8 cellular contexts compared by ENCODE assay signal in the genomic region with DNA sequence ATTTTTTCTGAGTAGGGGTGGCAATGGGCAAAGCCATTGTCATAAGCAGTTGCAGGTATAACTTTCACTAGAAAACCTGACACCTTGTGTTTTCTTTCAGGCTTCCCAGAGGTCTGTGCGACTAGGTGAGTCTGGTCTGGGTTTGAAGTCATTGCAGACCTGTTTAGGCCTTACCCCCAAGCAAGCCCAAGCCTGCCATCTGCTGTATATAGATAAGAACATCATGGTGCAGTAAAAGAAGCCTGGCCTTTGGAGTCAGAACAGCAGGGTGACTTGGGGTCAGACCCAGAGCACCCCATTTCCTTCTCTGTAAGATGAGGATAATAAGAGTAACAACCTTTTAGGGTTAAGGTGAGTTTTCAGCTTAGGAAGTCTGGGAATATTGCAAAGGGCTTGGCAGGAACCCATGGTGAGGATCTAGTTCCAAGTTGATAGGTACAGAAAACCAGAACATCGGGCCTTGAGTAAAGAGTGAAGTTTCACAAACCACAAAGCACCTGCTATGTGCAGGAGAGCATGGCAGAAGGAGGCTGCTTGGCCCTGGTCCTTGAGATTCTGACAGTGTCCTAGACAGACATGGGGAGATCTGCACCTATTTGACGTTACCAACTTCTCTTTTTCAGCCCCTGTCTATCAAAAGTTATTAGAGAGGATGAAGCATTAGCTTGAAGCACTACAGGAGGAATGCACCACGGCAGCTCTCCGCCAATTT. TPM values are rescaled to one million over a fixed set of nuclear protein-coding genes. Genes with fewer than 3 reads are reported as not detected.
A peak's percentile ranks its signal among the peaks of the same experiment; 100 is the strongest.
DNase-seq lines count a peak whose midpoint lies in the region; ATAC-seq, FAIRE-seq and TF ChIP-seq lines count a peak whose summit lies in the region.

No MANE protein-coding gene starts in this region.

- H3K4me1 Mint-ChIP-seq in Caco-2 (ENCODE audit: low read depth, unreplicated experiment), result peaks cover 44% of the 10 kb centered on the region
- no peaks in the 10 kb centered on the region for H3K4me1 Mint-ChIP-seq in CD4-positive, alpha-beta T cell (ENCODE audit: low read depth)

- POLR2A ChIA-PET in Caco-2 (lab: Charles Lee) (no interaction called here), endothelial cell of umbilical vein (lab: Charles Lee) (no interaction called here)
- POLR2A ChIA-PET in CD4-positive, alpha-beta T cell (lab: Charles Lee), result no interaction called here

- H4K20me1 ChIP-seq in OCI-LY1 (ENCODE audit: insufficient read depth, low read length) (no peaks in the 10 kb centered on the region), endothelial cell of umbilical vein (replicated peaks; ENCODE audit: control insufficient read depth, extremely low read depth, insufficient read depth, low read length) (no peaks in the 10 kb centered on the region)

- intact Hi-C loops in Caco-2 (cut with micrococcal nuclease; ENCODE audit: unreplicated experiment), result loop anchor here (1.0 kb wide), 2 partner anchors 117 to 175 kb away; no protein-coding TSS in a partner anchor
- intact Hi-C loops in endothelial cell of umbilical vein (cut with micrococcal nuclease), result loop anchor here (1.0 kb wide), 4 partner anchors 20 to 175 kb away; no protein-coding TSS in a partner anchor
- intact Hi-C loops in CD4-positive, alpha-beta T cell (cut with DNase I, micrococcal nuclease), result loop anchor here (1.0 to 5.0 kb wide), 3 partner anchors 115 to 175 kb away; no protein-coding TSS in a partner anchor

- H3K36me3 Mint-ChIP-seq in Caco-2 (ENCODE audit: insufficient read depth, unreplicated experiment), result peaks cover 29% of the 10 kb centered on the region
- H3K36me3 Mint-ChIP-seq in CD4-positive, alpha-beta T cell (ENCODE audit: low read depth), result no peaks in the 10 kb centered on the region

- no peaks in the 10 kb centered on the region for H3F3A ChIP-seq in OCI-LY1 (ENCODE audit: insufficient read depth, low read length)

- BruUV-seq in Caco-2 (replicated peaks; lab: Mats Ljungman, UMichigan), result no TSS peak
- BruUV-seq in endothelial cell of umbilical vein (replicated peaks; lab: Mats Ljungman, UMichigan), result no TSS peak

- no peak overlapping the region for H3K4me3 Mint-ChIP-seq in Caco-2 (ENCODE audit: unreplicated experiment)
- H3K4me3 Mint-ChIP-seq in CD4-positive, alpha-beta T cell, result no peak overlapping the region

- CTCF ChIA-PET in Caco-2 (lab: Charles Lee) (interaction anchor here (0.8 to 2.2 kb wide), 3 partner anchors 9 to 34 kb away, joined by 3 to 7 read pairs (median 3); a partner anchor contains a TSS), endothelial cell of umbilical vein (lab: Charles Lee) (interaction anchor here (0.9 to 7.9 kb wide), 11 partner anchors 17 to 174 kb away, joined by 3 to 99 read pairs (median 4); no protein-coding TSS in a partner anchor)
- CTCF ChIA-PET in CD4-positive, alpha-beta T cell (lab: Charles Lee), result no interaction called here

- H3K4me2 ChIP-seq in OCI-LY1 (ENCODE audit: low read length) (no peak overlapping the region), endothelial cell of umbilical vein (ENCODE audit: insufficient read depth, low read length) (no peak overlapping the region)

- H3K9me2 ChIP-seq in OCI-LY1 (ENCODE audit: low read depth, low read length), result no peaks in the 10 kb centered on the region

- H3K79me2 ChIP-seq in OCI-LY1 (ENCODE audit: insufficient read depth, low read length) (no peaks in the 10 kb centered on the region), endothelial cell of umbilical vein (ENCODE audit: control insufficient read depth, insufficient read depth, low read length) (no peaks in the 10 kb centered on the region)

- H3K9me3 ChIP-seq in Caco-2 (no peaks in the 10 kb centered on the region), OCI-LY1 (ENCODE audit: low read length) (no peaks in the 10 kb centered on the region), endothelial cell of umbilical vein (replicated peaks; ENCODE audit: control insufficient read depth, insufficient read depth, low read length) (no peaks in the 10 kb centered on the region)
- no peaks in the 10 kb centered on the region for H3K9me3 ChIP-seq in CD4-positive, alpha-beta T cell (ENCODE audit: control insufficient read depth, low read length)

- H3K27ac ChIP-seq in OCI-LY1 (ENCODE audit: low read depth, low read length, poor library complexity, severe bottlenecking) (no peak overlapping the region), endothelial cell of umbilical vein (ENCODE audit: insufficient read depth, low read depth, low read length) (no peak overlapping the region)
- H3K27ac ChIP-seq in CD4-positive, alpha-beta T cell (ENCODE audit: low read depth, low read length), result no peak overlapping the region

- H3K9me3 Mint-ChIP-seq in Caco-2 (ENCODE audit: unreplicated experiment), result no peaks in the 10 kb centered on the region
- H3K9me3 Mint-ChIP-seq in CD4-positive, alpha-beta T cell, result no peaks in the 10 kb centered on the region

- DNase-seq in Caco-2 (peak; percentile 68 to 69), GM18507 (ENCODE audit: extremely low spot score, insufficient read length, low read depth) (no peak), endothelial cell of umbilical vein (ENCODE audit: low read depth, low spot score) (peak; percentile 40), pulmonary artery endothelial cell (ENCODE audit: low read depth, low spot score) (peak; percentile 26), NCI-H2081 treated with DMSO at 0.1 percent for 48 hours (lab: John Stamatoyannopoulos, UW) (no peak)
- no peak for DNase-seq in CD4-positive, alpha-beta T cell

- FAIRE-seq in GM18507 (lab: Jason Lieb, UNC), result peak; percentile 74
- FAIRE-seq in endothelial cell of umbilical vein (lab: Jason Lieb, UNC), result peak; percentile 73

- H3K4me1 ChIP-seq in Caco-2 (peaks cover 30% of the 10 kb centered on the region), OCI-LY1 (ENCODE audit: insufficient read depth, low read length, severe bottlenecking) (no peaks in the 10 kb centered on the region), endothelial cell of umbilical vein (ENCODE audit: control insufficient read depth, extremely low read depth, insufficient read depth, low read length) (peaks cover 14% of the 10 kb centered on the region)

- no peaks in the 10 kb centered on the region for H3K9me1 ChIP-seq in endothelial cell of umbilical vein (replicated peaks; ENCODE audit: control insufficient read depth, extremely low read depth, insufficient read depth, low read length)

- TF ChIP-seq POLR2A in endothelial cell of umbilical vein (IDR thresholded peaks at IDR 0.05; ENCODE audit: low read depth, low read length), result no peak

- ATAC-seq in HG03095 (IDR thresholded peaks at IDR 0.05; ENCODE audit: unreplicated experiment), result peak; percentile 64
- ATAC-seq in CD4-positive, alpha-beta T cell (ENCODE audit: poor library complexity), result no peak

- H3K9ac ChIP-seq in OCI-LY1 (ENCODE audit: low read length) (no peak overlapping the region), endothelial cell of umbilical vein (replicated peaks; ENCODE audit: extremely low read depth, insufficient read depth, low read length) (no peak overlapping the region)

- H3K36me3 ChIP-seq in Caco-2 (ENCODE audit: control insufficient read depth, insufficient read depth, low read length) (no peaks in the 10 kb centered on the region), OCI-LY1 (ENCODE audit: insufficient read depth, low read length) (no peaks in the 10 kb centered on the region), endothelial cell of umbilical vein (ENCODE audit: control insufficient read depth in 2 of 2, extremely low read depth in 1 of 2, insufficient read depth in 2 of 2, low read length in 2 of 2) (no peaks in the 10 kb centered on the region)

- H2AFZ ChIP-seq in OCI-LY1 (ENCODE audit: low read length) (no peak overlapping the region), endothelial cell of umbilical vein (ENCODE audit: low read depth, low read length) (no peak overlapping the region)

- H3K27me3 ChIP-seq in Caco-2 (replicated peaks; ENCODE audit: control insufficient read depth, insufficient read depth, low read length) (no peaks in the 10 kb centered on the region), OCI-LY1 (ENCODE audit: insufficient read depth, low read length) (no peaks in the 10 kb centered on the region), endothelial cell of umbilical vein (ENCODE audit: control insufficient read depth in 2 of 2, insufficient read depth in 2 of 2, low read length in 2 of 2) (no peaks in the 10 kb centered on the region)
- H3K27me3 ChIP-seq in CD4-positive, alpha-beta T cell (ENCODE audit: control insufficient read depth, insufficient read depth, low read length), result no peaks in the 10 kb centered on the region

- dilution Hi-C loops in endothelial cell of umbilical vein (cut with MboI; ENCODE audit: extremely low pct_ligation_motif_present, low sequenced_read_pairs), result no loop called here

- TF ChIP-seq CTCF in Caco-2 (IDR thresholded peaks at IDR 0.05; ENCODE audit: insufficient read depth in 1 of 2, low read depth in 1 of 2, low read length in 1 of 2, severe bottlenecking in 1 of 2, unreplicated experiment in 1 of 2), result peak; percentile 53 to 56
- TF ChIP-seq CTCF in OCI-LY1 (IDR thresholded peaks at IDR 0.05; ENCODE audit: low read length), result peak; percentile 66
- TF ChIP-seq CTCF in endothelial cell of umbilical vein (IDR thresholded peaks at IDR 0.05; ENCODE audit: extremely low read depth in 1 of 2, insufficient read depth in 1 of 2, low read depth in 1 of 2, low read length in 2 of 2), result peak; percentile 42 to 54
- TF ChIP-seq CTCF in CD4-positive, alpha-beta T cell (IDR thresholded peaks at IDR 0.05), result no peak

- no peaks in the 10 kb centered on the region for H3K27me3 Mint-ChIP-seq in Caco-2 (ENCODE audit: insufficient read depth, unreplicated experiment)
- no peaks in the 10 kb centered on the region for H3K27me3 Mint-ChIP-seq in CD4-positive, alpha-beta T cell

- no peak overlapping the region for H3K27ac Mint-ChIP-seq in Caco-2 (ENCODE audit: unreplicated experiment)
- no peak overlapping the region for H3K27ac Mint-ChIP-seq in CD4-positive, alpha-beta T cell

- no peak overlapping the region for H3K4me3 ChIP-seq in Caco-2 (ENCODE audit: low read depth, low read length)
- no peak overlapping the region for H3K4me3 ChIP-seq in OCI-LY1 (ENCODE audit: low read depth, low read length, poor library complexity, severe bottlenecking)
- H3K4me3 ChIP-seq in endothelial cell of umbilical vein (replicated peaks in 1 of 3; ENCODE audit: insufficient read depth in 1 of 3, low read depth in 1 of 3, low read length in 3 of 3), result no peak overlapping the region

TF ChIP-seq in endothelial cell of umbilical vein, 7 proteins besides CTCF, POLR2A, EP300 and RAD21 (continues in another document):
- TF ChIP-seq JUN (IDR thresholded peaks at IDR 0.05; ENCODE audit: borderline replicate concordance, insufficient read depth, insufficient read length, low read depth), result no peak

RNA-seq across cellular contexts. Expression of a gene that starts 33.9 kb away (rescaled TPM):
- total RNA-seq in Caco-2 (2022) (131 and 142 TPM in 2 replicates), endothelial cell of umbilical vein (6.5 and 8.7 TPM in 2 replicates), pulmonary artery endothelial cell (6.3 and 16.9 TPM in 2 replicates)
- polyA plus RNA-seq in endothelial cell of umbilical vein, result 18.0 and 18.9 TPM in 2 replicates
- polyA plus RNA-seq in endothelial cell of umbilical vein (2011; cell fraction: cytosol; rRNA removed), result 24.0 and 30.3 TPM in 2 replicates
- polyA plus RNA-seq in endothelial cell of umbilical vein (2011; cell fraction: nucleus; rRNA removed), result 25.3 and 32.0 TPM in 2 replicates
- polyA plus RNA-seq in endothelial cell of umbilical vein (2012), result 74.6 and 97.3 TPM in 2 replicates
- 20.9 and 23.9 TPM in 2 replicates for polyA minus RNA-seq in endothelial cell of umbilical vein
- polyA minus RNA-seq in endothelial cell of umbilical vein (2011; cell fraction: cytosol; rRNA and poly(A)+ RNA removed), result 16.9 TPM
- 9.4 and 11.5 TPM in 2 replicates for polyA minus RNA-seq in endothelial cell of umbilical vein (2011; cell fraction: nucleus; rRNA and poly(A)+ RNA removed)
- total RNA-seq in CD4-positive, alpha-beta T cell, result 1 to 10 TPM; 4.8 to 5.9 TPM

Comparison
In these comparisons a context has a peak if more than half of its experiments do, and no peak if none do; other contexts are left out.
1. DNase-seq: peak in Caco-2 (2 of 2), endothelial cell of umbilical vein (single experiment) and pulmonary artery endothelial cell (single experiment); none in GM18507 (single experiment), NCI-H2081 treated with DMSO at 0.1 percent for 48 hours (single experiment) and CD4-positive, alpha-beta T cell (0 of 10).